Comparison of ENCODE assay signal across 8 cellular contexts in genomic region chr13:102774210-102774560, GRCh38. TPM values are rescaled to one million over a fixed set of nuclear protein-coding genes. Genes with fewer than 3 reads are reported as not detected.
DNase-seq lines count a peak whose midpoint lies in the region; ATAC-seq and TF ChIP-seq lines count a peak whose summit lies in the region.

No MANE protein-coding gene starts in this region.

- peak overlapping the region; percentile 82 for H3K4me3 Mint-ChIP-seq in activated naive CD4-positive, alpha-beta T cell treated with anti-CD3 and anti-CD28 coated beads for 36 hours
- H3K4me3 Mint-ChIP-seq in stimulated activated naive CD8-positive, alpha-beta T cell treated with anti-CD3 and anti-CD28 coated beads, Interleukin-15, Interleukin-2, amounts not matched to agents 100 ng/mL and 50 ng/mL, for 24 hours = peak overlapping the region; percentile 91

- no peaks in the 10 kb centered on the region for H3K9me3 Mint-ChIP-seq in activated naive CD4-positive, alpha-beta T cell treated with anti-CD3 and anti-CD28 coated beads for 36 hours
- no peaks in the 10 kb centered on the region for H3K9me3 Mint-ChIP-seq in stimulated activated naive CD8-positive, alpha-beta T cell treated with anti-CD3 and anti-CD28 coated beads, Interleukin-15, Interleukin-2, amounts not matched to agents 100 ng/mL and 50 ng/mL, for 24 hours

- H3K27ac ChIP-seq in HL-60 (replicated peaks) (peak overlapping the region; percentile 94), hepatocyte (peak overlapping the region; percentile 80)

- H3K79me2 ChIP-seq in hepatocyte = peaks cover 12% of the 10 kb centered on the region

- 93% methylated on average over 26 of the region's 26 CpGs for WGBS in hepatocyte (ENCODE audit: low lambda C conversion rate, missing lambda C conversion rate)

- H3K27me3 Mint-ChIP-seq in activated naive CD4-positive, alpha-beta T cell treated with anti-CD3 and anti-CD28 coated beads for 36 hours (ENCODE audit: low read depth) = no peaks in the 10 kb centered on the region
- no peaks in the 10 kb centered on the region for H3K27me3 Mint-ChIP-seq in stimulated activated naive CD8-positive, alpha-beta T cell treated with anti-CD3 and anti-CD28 coated beads, Interleukin-15, Interleukin-2, amounts not matched to agents 100 ng/mL and 50 ng/mL, for 24 hours

- no peak for TF ChIP-seq CTCF in HL-60 (IDR thresholded peaks at IDR 0.05; ENCODE audit: insufficient read depth, low read length)
- TF ChIP-seq CTCF in hepatocyte (IDR thresholded peaks at IDR 0.05; ENCODE audit: poor library complexity) = no peak

- H3K27me3 ChIP-seq in HL-60 (ENCODE audit: insufficient read depth, poor library complexity, severe bottlenecking) = no peaks in the 10 kb centered on the region
- H3K27me3 ChIP-seq in hepatocyte = no peaks in the 10 kb centered on the region

- CTCF ChIA-PET in activated naive CD4-positive, alpha-beta T cell treated with anti-CD3 and anti-CD28 coated beads for 36 hours (lab: Charles Lee) = interaction anchor here (0.6 to 1.3 kb wide), 2 partner anchors 26 to 194 kb away, joined by 3 read pairs; no protein-coding TSS in a partner anchor

- H3K9me2 ChIP-seq in hepatocyte (replicated peaks; ENCODE audit: insufficient read depth) = no peaks in the 10 kb centered on the region

- H2AFZ ChIP-seq in hepatocyte = peak overlapping the region; percentile 99

- peak overlapping the region; percentile 94 for H3K4me2 ChIP-seq in hepatocyte

- H3K4me1 Mint-ChIP-seq in activated naive CD4-positive, alpha-beta T cell treated with anti-CD3 and anti-CD28 coated beads for 36 hours (ENCODE audit: low read depth) = peaks cover 34% of the 10 kb centered on the region
- H3K4me1 Mint-ChIP-seq in stimulated activated naive CD8-positive, alpha-beta T cell treated with anti-CD3 and anti-CD28 coated beads, Interleukin-15, Interleukin-2, amounts not matched to agents 100 ng/mL and 50 ng/mL, for 24 hours (ENCODE audit: low read depth) = peaks cover 62% of the 10 kb centered on the region

- intact Hi-C loops in activated naive CD4-positive, alpha-beta T cell treated with anti-CD3 and anti-CD28 coated beads for 36 hours (cut with micrococcal nuclease) = loop anchor here (10.0 kb wide), 1 partner anchor 1149 kb away; no protein-coding TSS in a partner anchor

- peak overlapping the region; percentile 87 for H3K27ac Mint-ChIP-seq in activated naive CD4-positive, alpha-beta T cell treated with anti-CD3 and anti-CD28 coated beads for 36 hours
- peak overlapping the region; percentile 94 for H3K27ac Mint-ChIP-seq in stimulated activated naive CD8-positive, alpha-beta T cell treated with anti-CD3 and anti-CD28 coated beads, Interleukin-15, Interleukin-2, amounts not matched to agents 100 ng/mL and 50 ng/mL, for 24 hours

- peak overlapping the region; percentile 56 for H3K4me3 ChIP-seq in HL-60 (replicated peaks; ENCODE audit: insufficient read depth, low read length)
- H3K4me3 ChIP-seq in hepatocyte = peak overlapping the region; percentile 91

- H3K4me1 ChIP-seq in hepatocyte (ENCODE audit: insufficient read depth) = peaks cover 13% of the 10 kb centered on the region

- peaks cover 6% of the 10 kb centered on the region for H3K36me3 Mint-ChIP-seq in activated naive CD4-positive, alpha-beta T cell treated with anti-CD3 and anti-CD28 coated beads for 36 hours (ENCODE audit: low read depth)
- H3K36me3 Mint-ChIP-seq in stimulated activated naive CD8-positive, alpha-beta T cell treated with anti-CD3 and anti-CD28 coated beads, Interleukin-15, Interleukin-2, amounts not matched to agents 100 ng/mL and 50 ng/mL, for 24 hours (ENCODE audit: low read depth) = peaks cover 25% of the 10 kb centered on the region

- DNase-seq in HL-60 (ENCODE audit: low read depth in 1 of 2, low spot score in 1 of 2) (no peak), hepatocyte (ENCODE audit: low spot score) (no peak), NCI-H2081 (lab: John Stamatoyannopoulos, UW) (no peak)
- no peak for DNase-seq in activated naive CD4-positive, alpha-beta T cell treated with anti-CD3 and anti-CD28 coated beads for 36 hours

- H4K20me1 ChIP-seq in hepatocyte (ENCODE audit: insufficient read depth, poor library complexity, severe bottlenecking) = no peaks in the 10 kb centered on the region

- H3K36me3 ChIP-seq in hepatocyte (replicated peaks; ENCODE audit: insufficient read depth, low read depth) = no peaks in the 10 kb centered on the region

- ATAC-seq in GM18519 (IDR thresholded peaks at IDR 0.05; ENCODE audit: low FRiP score, unreplicated experiment) = no peak
- ATAC-seq in HG02970 (IDR thresholded peaks at IDR 0.05; ENCODE audit: low FRiP score, unreplicated experiment) = no peak
- no peak for ATAC-seq in HG03280 (IDR thresholded peaks at IDR 0.05; ENCODE audit: unreplicated experiment)

- H3K9me3 ChIP-seq in hepatocyte (ENCODE audit: low read depth) = no peaks in the 10 kb centered on the region

RNA-seq across cellular contexts. Expression of gene TEX30, which starts 0.6 kb away (rescaled TPM):
- 10 to 100 TPM; 20.8 to 23.0 TPM for total RNA-seq in activated naive CD4-positive, alpha-beta T cell treated with anti-CD3 and anti-CD28 coated beads for 36 hours
- total RNA-seq in hepatocyte = 11.3 and 15.4 TPM in 2 replicates
- 14.6 and 20.6 TPM in 2 replicates for polyA plus RNA-seq in hepatocyte

RNA-seq across cellular contexts. Expression of gene POGLUT2, which starts 24.6 kb away (rescaled TPM):
- 1 to 10 TPM; 2.1 to 3.7 TPM for total RNA-seq in activated naive CD4-positive, alpha-beta T cell treated with anti-CD3 and anti-CD28 coated beads for 36 hours
- 18.1 and 21.4 TPM in 2 replicates for total RNA-seq in hepatocyte
- 18.1 and 20.7 TPM in 2 replicates for polyA plus RNA-seq in hepatocyte

RNA-seq across cellular contexts. Expression of gene BIVM, which starts 24.7 kb away (rescaled TPM):
- total RNA-seq in activated naive CD4-positive, alpha-beta T cell treated with anti-CD3 and anti-CD28 coated beads for 36 hours = 10 to 100 TPM in 1 of 2 experiments, 1 to 10 TPM in 1; 9.9 to 11.1 TPM
- total RNA-seq in hepatocyte = 23.4 and 33.5 TPM in 2 replicates
- polyA plus RNA-seq in hepatocyte = 10.7 and 16.9 TPM in 2 replicates
